Comparison of ENCODE assay signal across 12 cellular contexts in the genomic region with DNA sequence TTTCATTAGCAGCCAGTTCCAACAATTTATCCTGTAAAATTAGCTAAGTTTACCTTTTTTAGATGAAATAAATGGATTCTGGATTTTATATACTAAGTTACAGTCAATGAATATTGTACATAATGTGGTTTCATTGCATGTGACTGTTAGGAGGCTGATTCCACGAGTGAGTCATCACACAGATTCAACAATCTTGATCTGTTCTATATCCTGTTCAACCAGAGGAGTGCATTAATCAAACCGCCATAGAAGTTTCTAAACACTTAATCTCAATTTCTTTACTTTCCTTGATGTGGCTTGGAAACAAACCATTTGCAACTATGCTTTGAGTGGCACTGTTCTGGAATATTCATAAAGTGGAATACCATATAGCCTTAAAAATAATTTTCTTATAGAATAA. TPM values are rescaled to one million over a fixed set of nuclear protein-coding genes. Genes with fewer than 3 reads are reported as not detected.
DNase-seq lines count a peak whose midpoint lies in the region; ATAC-seq and TF ChIP-seq lines count a peak whose summit lies in the region.
"Had no signal": no experiment of that assay in that cellular context is flagged by ENCODE, and none has a peak within 500 bp of the region (broad histone marks: within the 10 kb centered on the region; RNA-seq: fewer than 3 reads in every experiment).

No MANE protein-coding gene starts in this region.

- peak overlapping the region in 7 of 11 experiments; percentile 25 to 91 (median 50); a peak in 13 of 22 replicates for H3K4me2 ChIP-seq in BLaER1 treated with 17β-estradiol and CSF1 and Interleukin-3, amounts not matched to agents 10 nM and 100 nM
- H3K4me2 ChIP-seq in neuronal stem cell (ENCODE audit: insufficient read depth, low read length, poor library complexity, severe bottlenecking) = no peak overlapping the region

- intact Hi-C loops in esophagus squamous epithelium (cut with DNase I) = no loop called here

- H2BK120ac ChIP-seq in neuronal stem cell (ENCODE audit: low read depth, low read length) = no peak overlapping the region

- H3K4me1 ChIP-seq in BLaER1 treated with 17β-estradiol and CSF1 and Interleukin-3, amounts not matched to agents 10 nM and 100 nM = peaks cover 5 to 100% (median 42%) of the 10 kb centered on the region in 10 experiments; a peak in 17 of 20 replicates
- H3K4me1 ChIP-seq in esophagus squamous epithelium = peaks cover 2 to 15% (median 5%) of the 10 kb centered on the region in 3 donors
- no peaks in the 10 kb centered on the region for H3K4me1 ChIP-seq in neuronal stem cell (ENCODE audit: control insufficient read depth in 2 of 2, insufficient read depth in 1 of 2, low read depth in 1 of 2, low read length in 2 of 2)

- H4K91ac ChIP-seq in neuronal stem cell (ENCODE audit: low read depth, low read length, poor library complexity) = no peak overlapping the region

- H3K27ac ChIP-seq in BLaER1 treated with 17β-estradiol and CSF1 and Interleukin-3, amounts not matched to agents 10 nM and 100 nM = peak overlapping the region in 9 of 11 experiments; percentile 14 to 78 (median 57); a peak in 13 of 22 replicates
- H3K27ac ChIP-seq in esophagus squamous epithelium (peak overlapping the region in 1 of 4 donors; percentile 48), neuronal stem cell (replicated peaks; ENCODE audit: low read length) (no peak overlapping the region)
- H3K27ac ChIP-seq: VCaP had no signal

- H2BK5ac ChIP-seq in neuronal stem cell (ENCODE audit: low read length) = no peak overlapping the region

- no peak for TF ChIP-seq CTCF in kidney epithelial cell (IDR thresholded peaks at IDR 0.05; ENCODE audit: insufficient read depth, low read length, poor library complexity, severe bottlenecking)
- no peak for TF ChIP-seq CTCF in esophagus squamous epithelium (IDR thresholded peaks at IDR 0.05)
- no peak for TF ChIP-seq CTCF in progenitor cell of endocrine pancreas (IDR thresholded peaks at IDR 0.05; ENCODE audit: unreplicated experiment)

- ATAC-seq in activated T-helper 17 cell treated with anti-CD3 and anti-CD28 coated beads, Interleukin-2, amount 50 U/mL, for 72 hours (replicated peaks) = peak; percentile 72
- ATAC-seq in HG03039 (IDR thresholded peaks at IDR 0.05; ENCODE audit: unreplicated experiment) = no peak

- TF ChIP-seq POLR2A in esophagus squamous epithelium (IDR thresholded peaks at IDR 0.05) = no peak

- no peaks in the 10 kb centered on the region for H3K27me3 Mint-ChIP-seq in activated T-helper 17 cell treated with anti-CD3 and anti-CD28 coated beads, Interleukin-2, amount 50 U/mL, for 72 hours
- H3K27me3 Mint-ChIP-seq in progenitor cell of endocrine pancreas = no peaks in the 10 kb centered on the region
- H3K27me3 Mint-ChIP-seq: naive B cell had no signal

- H3K27ac Mint-ChIP-seq in activated T-helper 17 cell treated with anti-CD3 and anti-CD28 coated beads, Interleukin-2, amount 50 U/mL, for 72 hours = no peak overlapping the region
- no peak overlapping the region for H3K27ac Mint-ChIP-seq in progenitor cell of endocrine pancreas
- H3K27ac Mint-ChIP-seq: naive B cell had no signal

- no peak overlapping the region for H2AK5ac ChIP-seq in neuronal stem cell (ENCODE audit: low read depth, low read length)

- DNase-seq in HT-29 (ENCODE audit: low spot score) (peak; percentile 64), kidney epithelial cell (ENCODE audit: low read depth) (peak; percentile 54), esophagus squamous epithelium (lab: John Stamatoyannopoulos, UW) (no peak), neuronal stem cell (ENCODE audit: low spot score) (no peak), progenitor cell of endocrine pancreas (ENCODE audit: low spot score, unreplicated experiment) (no peak)
- DNase-seq: effector memory CD4-positive, alpha-beta T cell; naive B cell; NCI-H1694 had no signal

- no peak overlapping the region for H3K14ac ChIP-seq in neuronal stem cell (ENCODE audit: low read length)

- no peak overlapping the region for H3K4me3 Mint-ChIP-seq in activated T-helper 17 cell treated with anti-CD3 and anti-CD28 coated beads, Interleukin-2, amount 50 U/mL, for 72 hours
- no peak overlapping the region for H3K4me3 Mint-ChIP-seq in progenitor cell of endocrine pancreas (ENCODE audit: low read depth)
- H3K4me3 Mint-ChIP-seq: naive B cell had no signal

- no peak overlapping the region for H3K23ac ChIP-seq in neuronal stem cell (ENCODE audit: low read depth, low read length, poor library complexity)

- H4K8ac ChIP-seq in neuronal stem cell (ENCODE audit: low read depth, low read length) = no peak overlapping the region

- H3K4me3 ChIP-seq in BLaER1 treated with 17β-estradiol and CSF1 and Interleukin-3, amounts not matched to agents 10 nM and 100 nM = no peak overlapping the region
- H3K4me3 ChIP-seq in kidney epithelial cell (ENCODE audit: low read depth, low read length) (no peak overlapping the region), esophagus squamous epithelium (no peak overlapping the region), neuronal stem cell (ENCODE audit: low read length in 2 of 2) (no peak overlapping the region)

- no peak overlapping the region for H2BK15ac ChIP-seq in neuronal stem cell (ENCODE audit: low read length)

- H3K9me3 ChIP-seq in BLaER1 treated with 17β-estradiol and CSF1 and Interleukin-3, amounts not matched to agents 10 nM and 100 nM (replicated peaks in 1 of 11) = no peaks in the 10 kb centered on the region
- H3K9me3 ChIP-seq in esophagus squamous epithelium = no peaks in the 10 kb centered on the region
- no peaks in the 10 kb centered on the region for H3K9me3 ChIP-seq in neuronal stem cell (replicated peaks in 1 of 2; ENCODE audit: control insufficient read depth in 2 of 2, insufficient read depth in 1 of 2, low read depth in 1 of 2, low read length in 2 of 2)

- H3K4ac ChIP-seq in neuronal stem cell (ENCODE audit: low read length) = no peak overlapping the region

- H3K79me1 ChIP-seq in neuronal stem cell (ENCODE audit: low read depth, low read length) = no peaks in the 10 kb centered on the region

- H3K9me3 Mint-ChIP-seq in activated T-helper 17 cell treated with anti-CD3 and anti-CD28 coated beads, Interleukin-2, amount 50 U/mL, for 72 hours = no peaks in the 10 kb centered on the region
- H3K9me3 Mint-ChIP-seq in progenitor cell of endocrine pancreas (ENCODE audit: low read depth) = no peaks in the 10 kb centered on the region
- H3K9me3 Mint-ChIP-seq: naive B cell had no signal

- WGBS in esophagus squamous epithelium, 2 donors = 17 to 22% methylated on average over 2 of the region's 2 CpGs
- WGBS in neuronal stem cell (ENCODE audit: extremely low coverage in 2 of 2, insufficient read length in 2 of 2, insufficient replicate concordance in 1 of 2), 2 donors = no CpG with 5 or more reads among the region's 2 CpGs

- H2BK12ac ChIP-seq in neuronal stem cell (ENCODE audit: low read length) = no peak overlapping the region

- H3K18ac ChIP-seq in neuronal stem cell (ENCODE audit: low read length) = no peak overlapping the region

- peaks cover 22% of the 10 kb centered on the region for H3K4me1 Mint-ChIP-seq in activated T-helper 17 cell treated with anti-CD3 and anti-CD28 coated beads, Interleukin-2, amount 50 U/mL, for 72 hours
- no peaks in the 10 kb centered on the region for H3K4me1 Mint-ChIP-seq in progenitor cell of endocrine pancreas (ENCODE audit: low read depth)

- no peak overlapping the region for H2AFZ ChIP-seq in neuronal stem cell (ENCODE audit: low read length)

- peaks cover 7 to 79% (median 50%) of the 10 kb centered on the region in 11 experiments; a peak in 20 of 22 replicates for H3K36me3 ChIP-seq in BLaER1 treated with 17β-estradiol and CSF1 and Interleukin-3, amounts not matched to agents 10 nM and 100 nM
- H3K36me3 ChIP-seq in kidney epithelial cell (ENCODE audit: control insufficient read depth, insufficient read depth, low read length) (no peaks in the 10 kb centered on the region), esophagus squamous epithelium (peaks cover 0 to 23% (median 0%) of the 10 kb centered on the region in 3 donors), neuronal stem cell (replicated peaks in 1 of 2; ENCODE audit: control insufficient read depth in 2 of 2, insufficient read depth in 2 of 2, low read length in 2 of 2) (peaks cover 0 to 27% of the 10 kb centered on the region in 2 donors)

- H3K9ac ChIP-seq in BLaER1 treated with 17β-estradiol and CSF1 and Interleukin-3, amounts not matched to agents 10 nM and 100 nM = peak overlapping the region in 3 of 11 experiments; percentile 41 to 52 (median 47); a peak in 2 of 22 replicates
- H3K9ac ChIP-seq in neuronal stem cell (ENCODE audit: low read depth, low read length, poor library complexity) = no peak overlapping the region

- H3K36me3 Mint-ChIP-seq in activated T-helper 17 cell treated with anti-CD3 and anti-CD28 coated beads, Interleukin-2, amount 50 U/mL, for 72 hours (ENCODE audit: low read depth) = peaks cover 26% of the 10 kb centered on the region
- peaks cover 9% of the 10 kb centered on the region for H3K36me3 Mint-ChIP-seq in progenitor cell of endocrine pancreas (ENCODE audit: insufficient read depth)

- peaks cover 0 to 32% (median 5%) of the 10 kb centered on the region in 11 experiments; a peak in 8 of 22 replicates for H4K20me1 ChIP-seq in BLaER1 treated with 17β-estradiol and CSF1 and Interleukin-3, amounts not matched to agents 10 nM and 100 nM

- H3K27me3 ChIP-seq in BLaER1 treated with 17β-estradiol and CSF1 and Interleukin-3, amounts not matched to agents 10 nM and 100 nM = no peaks in the 10 kb centered on the region
- no peaks in the 10 kb centered on the region for H3K27me3 ChIP-seq in kidney epithelial cell (ENCODE audit: control insufficient read depth, insufficient read depth, low read length)
- no peaks in the 10 kb centered on the region for H3K27me3 ChIP-seq in esophagus squamous epithelium
- H3K27me3 ChIP-seq in neuronal stem cell (ENCODE audit: control insufficient read depth in 3 of 3, insufficient read depth in 3 of 3, low read depth in 1 of 3, low read length in 3 of 3) = no peaks in the 10 kb centered on the region

RNA-seq across cellular contexts. Expression of a gene that starts 15.3 kb away (rescaled TPM):
- total RNA-seq in HT-29 (2014; rRNA removed; shearing (Covaris generic)) = 12.8 TPM in 2 replicates
- total RNA-seq in activated T-helper 17 cell treated with anti-CD3 and anti-CD28 coated beads, Interleukin-2, amount 50 U/mL, for 72 hours = 10 to 100 TPM; 27.7 to 37.9 TPM
- total RNA-seq in kidney epithelial cell (36.1 and 38.9 TPM in 2 replicates), esophagus squamous epithelium (10 to 100 TPM; 23.0 to 36.4 (median 25.9) TPM), progenitor cell of endocrine pancreas (37.3 and 43.0 TPM in 2 replicates)
- 10.1 TPM for polyA plus RNA-seq in neuronal stem cell (2013, experiment 1 of 2)
- 10.3 TPM for polyA plus RNA-seq in neuronal stem cell (2013, experiment 2 of 2)

Comparison
In these comparisons a context has a peak if more than half of its experiments do, and no peak if none do; other contexts are left out.
1. DNase-seq: peak in HT-29 (single experiment) and kidney epithelial cell (single experiment); none in esophagus squamous epithelium (single experiment), neuronal stem cell (single experiment) and progenitor cell of endocrine pancreas (single experiment).